Comparison of ENCODE assay signal across 8 cellular contexts in genomic region chr17:57874434-57875108, GRCh38. TPM values are rescaled to one million over a fixed set of nuclear protein-coding genes. Genes with fewer than 3 reads are reported as not detected.
DNase-seq lines count a peak whose midpoint lies in the region; ATAC-seq and TF ChIP-seq lines count a peak whose summit lies in the region.

No MANE protein-coding gene starts in this region.

- H3K9ac ChIP-seq in neural cell (ENCODE audit: low read length), result peak overlapping the region; percentile 16

- TF ChIP-seq CTCF in foreskin keratinocyte (conservative IDR thresholded peaks at IDR 0.05) (no peak), neural cell (IDR thresholded peaks at IDR 0.05; ENCODE audit: poor library complexity, severe bottlenecking) (no peak)

- no peaks in the 10 kb centered on the region for H4K20me1 ChIP-seq in neural cell (ENCODE audit: insufficient read depth)

- no peak for TF ChIP-seq RAD21 in neural cell (conservative IDR thresholded peaks at IDR 0.05)

- H3K27me3 Mint-ChIP-seq in activated naive CD4-positive, alpha-beta T cell treated with anti-CD3 and anti-CD28 coated beads for 36 hours (ENCODE audit: low read depth), result peaks cover 5% of the 10 kb centered on the region

- H2AFZ ChIP-seq in neural cell (ENCODE audit: low read depth, low read length), result no peak overlapping the region

- H3K4me1 Mint-ChIP-seq in activated naive CD4-positive, alpha-beta T cell treated with anti-CD3 and anti-CD28 coated beads for 36 hours (ENCODE audit: low read depth), result peaks cover 21% of the 10 kb centered on the region

- H3K9me3 ChIP-seq in neural cell (ENCODE audit: low read length), result no peaks in the 10 kb centered on the region

- H3K36me3 ChIP-seq in neural cell (ENCODE audit: insufficient read depth, low read length), result no peaks in the 10 kb centered on the region

- no peaks in the 10 kb centered on the region for H3K9me2 ChIP-seq in neural cell (ENCODE audit: insufficient read depth, low read length)

- peaks cover 57% of the 10 kb centered on the region for H3K4me1 ChIP-seq in foreskin keratinocyte

- no peaks in the 10 kb centered on the region for H3K79me2 ChIP-seq in neural cell (replicated peaks; ENCODE audit: insufficient read depth, low read length)

- peak overlapping the region; percentile 83 for H3K27ac ChIP-seq in foreskin keratinocyte
- H3K27ac ChIP-seq in neural cell (ENCODE audit: low read length), result no peak overlapping the region

- no peaks in the 10 kb centered on the region for H3F3A ChIP-seq in neural cell (ENCODE audit: insufficient read depth, low read length, poor library complexity, severe bottlenecking)

- no peaks in the 10 kb centered on the region for H3K9me3 Mint-ChIP-seq in activated naive CD4-positive, alpha-beta T cell treated with anti-CD3 and anti-CD28 coated beads for 36 hours

- H3K4me2 ChIP-seq in neural cell (ENCODE audit: low read length), result no peak overlapping the region

- H3K4me3 ChIP-seq in neural cell (ENCODE audit: low read length), result peak overlapping the region; percentile 34

- H3K36me3 Mint-ChIP-seq in activated naive CD4-positive, alpha-beta T cell treated with anti-CD3 and anti-CD28 coated beads for 36 hours (ENCODE audit: low read depth), result no peaks in the 10 kb centered on the region

- H3K27ac Mint-ChIP-seq in activated naive CD4-positive, alpha-beta T cell treated with anti-CD3 and anti-CD28 coated beads for 36 hours, result no peak overlapping the region

- no peak overlapping the region for H3K4me3 Mint-ChIP-seq in activated naive CD4-positive, alpha-beta T cell treated with anti-CD3 and anti-CD28 coated beads for 36 hours

- intact Hi-C loops in activated naive CD4-positive, alpha-beta T cell treated with anti-CD3 and anti-CD28 coated beads for 36 hours (cut with micrococcal nuclease), result no loop called here

- no peaks in the 10 kb centered on the region for H3K27me3 ChIP-seq in foreskin keratinocyte
- no peaks in the 10 kb centered on the region for H3K27me3 ChIP-seq in neural cell (ENCODE audit: insufficient read depth, low read depth, low read length)

- DNase-seq in AG08395 (ENCODE audit: low spot score) (peak; percentile 89), LHCN-M2 (ENCODE audit: low read depth) (peak; percentile 96), foreskin keratinocyte (no peak), ureter (ENCODE audit: low spot score) (peak; percentile 74)
- peak; percentile 66 for DNase-seq in activated naive CD4-positive, alpha-beta T cell treated with anti-CD3 and anti-CD28 coated beads for 36 hours

- ATAC-seq in foreskin keratinocyte, result no peak
- no peak for ATAC-seq in HG03095 (IDR thresholded peaks at IDR 0.05; ENCODE audit: unreplicated experiment)
- ATAC-seq in GM19397 (IDR thresholded peaks at IDR 0.05; ENCODE audit: unreplicated experiment), result no peak

- no peak for TF ChIP-seq EP300 in neural cell (conservative IDR thresholded peaks at IDR 0.05; ENCODE audit: poor library complexity, severe bottlenecking)

- CTCF ChIA-PET in activated naive CD4-positive, alpha-beta T cell treated with anti-CD3 and anti-CD28 coated beads for 36 hours (lab: Charles Lee), result interaction anchor here (0.6 to 2.3 kb wide), 6 partner anchors 13 to 391 kb away, joined by 3 to 13 read pairs (median 4); no protein-coding TSS in a partner anchor

TF ChIP-seq in neural cell, 6 proteins besides CTCF, POLR2A, EP300 and RAD21:
- TF ChIP-seq MXI1 (conservative IDR thresholded peaks at IDR 0.05; ENCODE audit: poor library complexity, severe bottlenecking) (peak; percentile 67), SMC3 (conservative IDR thresholded peaks at IDR 0.05; ENCODE audit: poor library complexity) (no peak), EZH2 (IDR thresholded peaks at IDR 0.05; ENCODE audit: borderline replicate concordance, insufficient read depth, low read length, poor library complexity, severe bottlenecking) (no peak), POLR2AphosphoS5 (IDR thresholded peaks at IDR 0.05) (no peak), TAF1 (IDR thresholded peaks at IDR 0.05; ENCODE audit: low read depth) (no peak), REST (IDR thresholded peaks at IDR 0.05; ENCODE audit: borderline replicate concordance) (no peak)

RNA-seq across cellular contexts. Expression of gene MRPS23, which starts 24.7 kb away (rescaled TPM):
- total RNA-seq in LHCN-M2 (2014; rRNA removed) (29.9 and 32.1 TPM in 2 replicates), foreskin keratinocyte (78.3 and 79.4 TPM in 2 replicates), ureter (37.5 TPM)
- 57.8 TPM for polyA plus RNA-seq in LHCN-M2 (2012)
- 10 to 100 TPM; 57.5 to 59.1 TPM for total RNA-seq in activated naive CD4-positive, alpha-beta T cell treated with anti-CD3 and anti-CD28 coated beads for 36 hours
- polyA plus RNA-seq in foreskin keratinocyte (78.9 and 87.8 TPM in 2 replicates), neural cell (80.5 and 88.1 TPM in 2 replicates)
- polyA minus RNA-seq in neural cell, result 21.2 TPM in 2 replicates

Comparison
In these comparisons a context has a peak if more than half of its experiments do, and no peak if none do; other contexts are left out.
1. DNase-seq: peak in AG08395 (single experiment), LHCN-M2 (single experiment), activated naive CD4-positive, alpha-beta T cell treated with anti-CD3 and anti-CD28 coated beads for 36 hours (single experiment) and ureter (single experiment); none in foreskin keratinocyte (0 of 2).